In genomic region chr22:27447316-27447715, GRCh38 we compare ENCODE assay signal across 6 cellular contexts.
"Had no signal": no experiment of that assay in that cellular context is flagged by ENCODE, and none has a peak within 500 bp of the region (broad histone marks: within the 10 kb centered on the region; RNA-seq: fewer than 3 reads in every experiment).

No MANE protein-coding gene starts in this region.

- H2AFZ ChIP-seq: GM23248 had no signal

- FAIRE-seq: H54, HTR-8/SVneo had no signal

- H3K9ac ChIP-seq: GM23248 had no signal

- DNase-seq: GM23248, GOT3, H9, HCEC 1CT had no signal

- H3K4me3 ChIP-seq: GM23248 had no signal

- H3K27ac ChIP-seq: GM23248 had no signal
